In the genomic region with DNA sequence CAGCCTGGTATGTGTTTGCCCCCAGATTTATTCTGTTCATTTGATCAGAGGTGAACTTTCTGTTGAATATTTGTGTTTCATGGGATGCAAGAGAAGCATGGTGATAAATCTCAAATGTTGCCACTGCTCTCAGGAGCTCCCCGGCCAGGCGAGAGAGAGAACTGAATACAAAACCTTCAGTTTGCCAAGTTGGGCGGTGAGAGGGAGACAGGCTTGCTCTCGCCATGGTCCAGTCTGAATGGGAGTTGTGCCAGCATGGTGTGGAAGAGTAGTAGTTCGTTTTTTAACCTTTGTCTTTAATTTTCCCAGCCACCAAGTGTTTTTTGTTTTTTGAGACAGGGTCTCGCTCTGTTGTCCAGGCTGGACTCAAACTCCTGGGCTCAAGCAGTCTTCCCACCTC, we compare ENCODE assay signal across 19 cellular contexts. TPM values are rescaled to one million over a fixed set of nuclear protein-coding genes. Genes with fewer than 3 reads are reported as not detected.
DNase-seq lines count a peak whose midpoint lies in the region; ATAC-seq, FAIRE-seq and TF ChIP-seq lines count a peak whose summit lies in the region.
"Had no signal": no experiment of that assay in that cellular context is flagged by ENCODE, and none has a peak within 500 bp of the region (broad histone marks: within the 10 kb centered on the region; RNA-seq: fewer than 3 reads in every experiment).

No MANE protein-coding gene starts in this region.

- no peaks in the 10 kb centered on the region for H3K27me3 Mint-ChIP-seq in astrocyte (ENCODE audit: low read depth, unreplicated experiment)
- no peaks in the 10 kb centered on the region for H3K27me3 Mint-ChIP-seq in osteocyte (ENCODE audit: unreplicated experiment)

- H3F3A ChIP-seq in SK-N-SH (replicated peaks; ENCODE audit: insufficient read depth): peaks cover 12% of the 10 kb centered on the region

- H3K4me1 ChIP-seq in SK-N-SH (ENCODE audit: control insufficient read depth in 1 of 2, insufficient read depth in 2 of 2, low read depth in 1 of 2, low read length in 1 of 2) (peaks cover 18 to 36% of the 10 kb centered on the region in 2 experiments; a peak in 2 of 4 replicates), astrocyte (ENCODE audit: insufficient read depth, low read length) (peaks cover 54% of the 10 kb centered on the region)

- no peak for TF ChIP-seq RAD21 in SK-N-SH (IDR thresholded peaks at IDR 0.05; ENCODE audit: low read length)

- POLR2A ChIA-PET in SK-N-SH (lab: Yijun Ruan, JAX): interaction anchor here (0.8 kb wide), 1 partner anchor 11 kb away, joined by 3 read pairs; no protein-coding TSS in a partner anchor

- no peaks in the 10 kb centered on the region for H3K27me3 ChIP-seq in SK-N-SH (ENCODE audit: insufficient read depth)
- H3K27me3 ChIP-seq in HL-60 (ENCODE audit: insufficient read depth, poor library complexity, severe bottlenecking): no peaks in the 10 kb centered on the region
- H3K27me3 ChIP-seq in astrocyte (ENCODE audit: insufficient read depth, low read length): no peaks in the 10 kb centered on the region
- H3K27me3 ChIP-seq: colonic mucosa, right atrium auricular region had no signal

- H3K9me3 Mint-ChIP-seq in astrocyte (ENCODE audit: unreplicated experiment): no peaks in the 10 kb centered on the region
- H3K9me3 Mint-ChIP-seq in osteocyte (ENCODE audit: unreplicated experiment): no peaks in the 10 kb centered on the region

- H3K9me3 ChIP-seq in SK-N-SH: no peaks in the 10 kb centered on the region
- H3K9me3 ChIP-seq in astrocyte (ENCODE audit: insufficient read depth, low read depth, low read length): no peaks in the 10 kb centered on the region
- H3K9me3 ChIP-seq: colonic mucosa, HAP-1, right atrium auricular region, thoracic aorta had no signal

- H3K9ac ChIP-seq in SK-N-SH (no peak overlapping the region; the same call in 1 of the 2 replicates), astrocyte (ENCODE audit: low read length) (peak overlapping the region; percentile 93)

- CTCF ChIA-PET in SK-N-SH (lab: Yijun Ruan, JAX): interaction anchor here (1.1 to 12.8 kb wide), 8 partner anchors 12 to 497 kb away, joined by 4 to 212 read pairs (median 6); a partner anchor contains a TSS

- H3K4me3 ChIP-seq in SK-N-SH (ENCODE audit: low read depth in 2 of 2, low read length in 1 of 2) (peak overlapping the region in 1 of 2 experiments; percentile 92; a peak in 1 of 4 replicates), HL-60 (replicated peaks; ENCODE audit: insufficient read depth, low read length) (0 out of 2 replicates have a peak overlapping the region, but pooled peaks have one; percentile 13), astrocyte (ENCODE audit: insufficient read depth, low read depth, low read length) (no peak overlapping the region)
- H3K4me3 ChIP-seq: colonic mucosa, HAP-1, right atrium auricular region, thoracic aorta had no signal

- ATAC-seq in SK-N-SH treated with all-trans-retinoic acid at 6 μM for 48 hours: no peak
- no peak for ATAC-seq in GM21825 (IDR thresholded peaks at IDR 0.05; ENCODE audit: unreplicated experiment)

- H4K20me1 ChIP-seq in SK-N-SH (ENCODE audit: insufficient read depth) (peaks cover 59% of the 10 kb centered on the region), astrocyte (ENCODE audit: insufficient read depth, low read length) (peaks cover 74% of the 10 kb centered on the region)

- no peak overlapping the region for H2AFZ ChIP-seq in SK-N-SH (ENCODE audit: low read depth)
- no peak overlapping the region for H2AFZ ChIP-seq in astrocyte (ENCODE audit: low read depth, low read length)

- TF ChIP-seq CTCF in SK-N-SH (IDR thresholded peaks at IDR 0.05) (no peak), HL-60 (IDR thresholded peaks at IDR 0.05; ENCODE audit: insufficient read depth, low read length) (no peak), astrocyte (IDR thresholded peaks at IDR 0.05; ENCODE audit: insufficient read depth, low read depth, low read length) (no peak), osteocyte (IDR thresholded peaks at IDR 0.05) (no peak)

- H3K9me2 ChIP-seq in SK-N-SH: no peaks in the 10 kb centered on the region

- no peak for FAIRE-seq in astrocyte (lab: Jason Lieb, UNC)
- FAIRE-seq: islet of Langerhans had no signal

- H3K79me2 ChIP-seq in SK-N-SH (ENCODE audit: insufficient read depth): peaks cover 80% of the 10 kb centered on the region
- peaks cover 78% of the 10 kb centered on the region for H3K79me2 ChIP-seq in astrocyte (ENCODE audit: insufficient read depth, low read length)

- H3K27ac ChIP-seq in SK-N-SH (ENCODE audit: low read depth in 2 of 2, low read length in 1 of 2) (peak overlapping the region in 1 of 2 experiments; percentile 18; a peak in 2 of 4 replicates), HL-60 (replicated peaks) (no peak overlapping the region), astrocyte (ENCODE audit: low read depth, low read length) (no peak overlapping the region)
- H3K27ac ChIP-seq: colonic mucosa, right atrium auricular region, thoracic aorta, WERI-Rb-1 had no signal

- DNase-seq in SK-N-SH (no peak), HL-60 (ENCODE audit: low read depth in 1 of 2, low spot score in 1 of 2) (no peak), astrocyte (ENCODE audit: low read depth) (no peak), osteocyte (ENCODE audit: extremely low spot score, unreplicated experiment) (no peak), superior temporal gyrus (ENCODE audit: extremely low spot score) (no peak), NCI-H1092 (lab: John Stamatoyannopoulos, UW) (no peak)
- DNase-seq: activated gamma-delta T cell treated with Interleukin-2 at 50 U/mL for 16 hours, colonic mucosa, DMS79 treated with DMSO at 0.1 percent for 48 hours, NCI-H1436, NCI-H510A treated with DMSO at 0.1 percent for 48 hours, SHP77, WERI-Rb-1 had no signal

- H3K4me1 Mint-ChIP-seq in astrocyte (ENCODE audit: low read depth, unreplicated experiment) (peaks cover 51% of the 10 kb centered on the region), osteocyte (ENCODE audit: unreplicated experiment) (peaks cover 63% of the 10 kb centered on the region)

- TF ChIP-seq EP300 in SK-N-SH (IDR thresholded peaks at IDR 0.05; ENCODE audit: borderline replicate concordance in 1 of 2, low read depth in 1 of 2, low read length in 1 of 2): no peak

- H3K36me3 Mint-ChIP-seq in astrocyte (ENCODE audit: low read depth, unreplicated experiment) (peaks cover 11% of the 10 kb centered on the region), osteocyte (ENCODE audit: unreplicated experiment) (peaks cover 5% of the 10 kb centered on the region)

- 74% methylated on average over 6 of the region's 6 CpGs for WGBS in SK-N-SH (ENCODE audit: low lambda C conversion rate)

- H3K4me3 Mint-ChIP-seq in astrocyte (ENCODE audit: unreplicated experiment): peak overlapping the region; percentile 90
- peak overlapping the region; percentile 30 for H3K4me3 Mint-ChIP-seq in osteocyte (ENCODE audit: unreplicated experiment)

- H3K27ac Mint-ChIP-seq in astrocyte (ENCODE audit: unreplicated experiment): peak overlapping the region; percentile 22
- peak overlapping the region; percentile 73 for H3K27ac Mint-ChIP-seq in osteocyte (ENCODE audit: unreplicated experiment)

- H3K4me2 ChIP-seq in SK-N-SH (peak overlapping the region; percentile 84), astrocyte (ENCODE audit: low read length) (peak overlapping the region; percentile 97)

- H3K36me3 ChIP-seq in SK-N-SH (replicated peaks in 1 of 2; ENCODE audit: control insufficient read depth in 1 of 2, insufficient read depth in 2 of 2, low read length in 1 of 2) (peaks cover 6 to 9% of the 10 kb centered on the region in 2 experiments), astrocyte (ENCODE audit: insufficient read depth, low read length) (peaks cover 5% of the 10 kb centered on the region)
- H3K36me3 ChIP-seq: colonic mucosa had no signal

TF ChIP-seq in SK-N-SH, 30 proteins besides CTCF, POLR2A, EP300 and RAD21 (continues in another document):
- no peak for TF ChIP-seq EZH2phosphoT487 (IDR thresholded peaks at IDR 0.05; ENCODE audit: borderline replicate concordance, low read depth)
- TF ChIP-seq SIN3A (IDR thresholded peaks at IDR 0.05; ENCODE audit: borderline replicate concordance, low read depth, low read length): no peak
- no peak for TF ChIP-seq POLR2AphosphoS5 (IDR thresholded peaks at IDR 0.05; ENCODE audit: low read depth, low read length)
- TF ChIP-seq NRF1 (IDR thresholded peaks at IDR 0.05; ENCODE audit: low read depth, low read length): no peak
- TF ChIP-seq CHD2 (IDR thresholded peaks at IDR 0.05; ENCODE audit: low read length, partially characterized antibody): no peak
- TF ChIP-seq SMC3 (IDR thresholded peaks at IDR 0.05; ENCODE audit: low read depth, low read length): no peak
- TF ChIP-seq TCF12 (IDR thresholded peaks at IDR 0.05): no peak
- no peak for TF ChIP-seq GABPA (IDR thresholded peaks at IDR 0.05; ENCODE audit: low read depth)

TF ChIP-seq in SK-N-SH treated with all-trans-retinoic acid at 6 μM for 48 hours, 23 proteins besides CTCF, POLR2A, EP300 and RAD21 (continues in another document):
- no peak for TF ChIP-seq TOX (CRISPR knock-in tag; IDR thresholded peaks at IDR 0.05; ENCODE audit: borderline replicate concordance)

RNA-seq across cellular contexts. Expression of a gene that starts 2.7 kb away (rescaled TPM):
- polyA plus RNA-seq in SK-N-SH (2012; rRNA removed): 75.0 and 78.3 TPM in 2 replicates
- polyA plus RNA-seq in SK-N-SH (2012; cell fraction: cytosol; rRNA removed): 44.3 and 62.6 TPM in 2 replicates
- polyA plus RNA-seq in SK-N-SH (2012; cell fraction: nucleus; rRNA removed): 44.8 and 47.5 TPM in 2 replicates
- total RNA-seq in astrocyte (54.0 and 55.1 TPM in 2 replicates), osteocyte (41.1 and 45.7 TPM in 2 replicates)

RNA-seq across cellular contexts. Expression of a gene that starts 7.8 kb away (rescaled TPM):
- 0.24 and 0.30 TPM in 2 replicates for polyA plus RNA-seq in SK-N-SH (2012; rRNA removed)
- 0.17 and 0.34 TPM in 2 replicates for polyA plus RNA-seq in SK-N-SH (2012; cell fraction: cytosol; rRNA removed)
- 1.0 and 1.2 TPM in 2 replicates for polyA plus RNA-seq in SK-N-SH (2012; cell fraction: nucleus; rRNA removed)
- total RNA-seq in astrocyte: 0.41 TPM in 1 of 2 replicates, not detected in the other
- not detected in 2 replicates for total RNA-seq in osteocyte
- total RNA-seq: colonic mucosa, right atrium auricular region, thoracic aorta had no signal

RNA-seq across cellular contexts. Expression of a gene that starts 13.2 kb away (rescaled TPM):
- polyA plus RNA-seq in SK-N-SH (2012; rRNA removed): 35.9 and 37.5 TPM in 2 replicates
- polyA plus RNA-seq in SK-N-SH (2012; cell fraction: cytosol; rRNA removed): 14.2 and 23.9 TPM in 2 replicates
- polyA plus RNA-seq in SK-N-SH (2012; cell fraction: nucleus; rRNA removed): 89.7 and 96.2 TPM in 2 replicates
- 21.7 and 24.3 TPM in 2 replicates for total RNA-seq in astrocyte
- total RNA-seq in osteocyte: 18.1 and 19.1 TPM in 2 replicates

RNA-seq across cellular contexts. Expression of a gene that starts 36.7 kb away (rescaled TPM):
- polyA plus RNA-seq in SK-N-SH (2012; rRNA removed): 0.83 and 0.84 TPM in 2 replicates
- polyA plus RNA-seq in SK-N-SH (2012; cell fraction: cytosol; rRNA removed): 0.51 and 1.2 TPM in 2 replicates
- 0.37 and 0.70 TPM in 2 replicates for polyA plus RNA-seq in SK-N-SH (2012; cell fraction: nucleus; rRNA removed)
- total RNA-seq in astrocyte (not detected in 2 replicates), osteocyte (5.6 and 6.4 TPM in 2 replicates)
